In genomic region chr5:181159286-181160143, GRCh38 we compare ENCODE assay signal across 8 cellular contexts.
DNase-seq lines count a peak whose midpoint lies in the region; ATAC-seq and TF ChIP-seq lines count a peak whose summit lies in the region.

No MANE protein-coding gene starts in this region.

- no peak for DNase-seq in AG04449 (ENCODE audit: low read depth, low spot score)
- peak; percentile 79 for DNase-seq in NCI-H2227 (lab: John Stamatoyannopoulos, UW; ENCODE audit: unreplicated experiment)
- DNase-seq in activated CD4-positive, CD25-positive, alpha-beta regulatory T cell (lab: John Stamatoyannopoulos, UW), result peak; percentile 77 to 99 (median 86)
- peak; percentile 82 to 85 for DNase-seq in cardiac fibroblast (ENCODE audit: low read depth in 2 of 2)
- DNase-seq in kidney tubule cell (ENCODE audit: low spot score), result peak; percentile 79
- peak; percentile 95 for DNase-seq in stimulated activated CD4-positive, alpha-beta T cell treated with anti-CD3 and anti-CD28 coated beads, Interleukin-4, amount 100 ng/mL, for 1 hour

- POLR2A ChIA-PET in AG04449 (lab: Yijun Ruan, JAX), result no interaction called here

- TF ChIP-seq CTCF in AG04449 (IDR thresholded peaks at IDR 0.05; ENCODE audit: insufficient read depth, low read length, missing control alignments) (peak; percentile 93), cardiac fibroblast (IDR thresholded peaks at IDR 0.05; ENCODE audit: low read depth, low read length) (peak; percentile 89)

- H3K4me3 ChIP-seq in AG04449 (ENCODE audit: low read depth, low read length) (no peak overlapping the region), cardiac fibroblast (replicated peaks in 1 of 2; ENCODE audit: low read depth in 2 of 2, low read length in 2 of 2) (no peak overlapping the region)

- ATAC-seq in GM18868 (IDR thresholded peaks at IDR 0.05; ENCODE audit: unreplicated experiment) (peak; percentile 48), HG03108 (IDR thresholded peaks at IDR 0.05; ENCODE audit: unreplicated experiment) (peak; percentile 73)

- CTCF ChIA-PET in AG04449 (lab: Yijun Ruan, JAX), result interaction anchor here (0.6 to 2.2 kb wide), 10 partner anchors 8 to 378 kb away, joined by 3 to 12 read pairs (median 4); no protein-coding TSS in a partner anchor
